ENCODE assay signal across 2 cellular contexts in genomic region chr4:81723927-81724587, GRCh38.
TF ChIP-seq lines count a peak whose summit lies in the region.

No MANE protein-coding gene starts in this region.

TF ChIP-seq in K562, 482 proteins besides CTCF, POLR2A, EP300 and RAD21 (continued from another document):
- TF ChIP-seq RFX7 (CRISPR knock-in tag; IDR thresholded peaks at IDR 0.05) (no peak), POLR2G (IDR thresholded peaks at IDR 0.05; ENCODE audit: low read depth, low read length) (no peak), SAFB (IDR thresholded peaks at IDR 0.05; ENCODE audit: borderline replicate concordance, low read depth, low read length) (no peak)
TF ChIP-seq in K562: peak in this region for 1.

TF ChIP-seq in SK-N-SH, 30 proteins besides CTCF, POLR2A, EP300 and RAD21 (continued from another document):
- TF ChIP-seq PBX3 (IDR thresholded peaks at IDR 0.05) (no peak), USF1 (IDR thresholded peaks at IDR 0.05; ENCODE audit: borderline replicate concordance, low read depth) (no peak), TCF12 (IDR thresholded peaks at IDR 0.05) (no peak), MEF2A (IDR thresholded peaks at IDR 0.05; ENCODE audit: borderline replicate concordance, low read depth) (no peak), GATA2 (CRISPR knock-in tag; IDR thresholded peaks at IDR 0.05) (no peak)
